ENCODE assay signal across 9 cellular contexts in genomic region chr1:43554444-43554992, GRCh38. TPM values are rescaled to one million over a fixed set of nuclear protein-coding genes. Genes with fewer than 3 reads are reported as not detected.
A peak's percentile ranks its signal among the peaks of the same experiment; 100 is the strongest.
DNase-seq lines count a peak whose midpoint lies in the region; ATAC-seq and TF ChIP-seq lines count a peak whose summit lies in the region.
"Had no signal": no experiment of that assay in that cellular context is flagged by ENCODE, and none has a peak within 500 bp of the region (broad histone marks: within the 10 kb centered on the region; RNA-seq: fewer than 3 reads in every experiment).

No MANE protein-coding gene starts in this region.

- H3K36me3 ChIP-seq in Loucy (ENCODE audit: insufficient read depth, low read length): no peaks in the 10 kb centered on the region
- peaks cover 0 to 21% of the 10 kb centered on the region in 2 donors for H3K36me3 ChIP-seq in gastroesophageal sphincter
- H3K36me3 ChIP-seq in left lung: peaks cover 0 to 8% of the 10 kb centered on the region in 2 donors
- no peaks in the 10 kb centered on the region for H3K36me3 ChIP-seq in right atrium auricular region

- DNase-seq in NCI-H1436 (lab: John Stamatoyannopoulos, UW) (peak; percentile 28), NCI-H1436 treated with DMSO at 0.1 percent for 48 hours (lab: John Stamatoyannopoulos, UW) (no peak), LoVo (ENCODE audit: low spot score) (no peak), left lung (no peak), right atrium auricular region (ENCODE audit: low spot score) (no peak)

- no peaks in the 10 kb centered on the region for H3K9me2 ChIP-seq in Loucy (replicated peaks; ENCODE audit: low read depth, low read length)

- no peak for TF ChIP-seq EP300 in gastroesophageal sphincter (IDR thresholded peaks at IDR 0.05)

- intact Hi-C loops in left lung (cut with DNase I): no loop called here

- H2AFZ ChIP-seq in Loucy (ENCODE audit: low read length): no peak overlapping the region

- WGBS in gastroesophageal sphincter (ENCODE audit: low coverage in 1 of 2), 2 donors: 50 to 54% methylated on average over 2 to 3 of the region's 6 CpGs

- no peak overlapping the region for H3K4me2 ChIP-seq in Loucy (ENCODE audit: low read depth, low read length, poor library complexity, severe bottlenecking)

- H3K27ac ChIP-seq in gastroesophageal sphincter: peak overlapping the region in 3 of 4 donors; percentile 77 to 82 (median 80)
- no peak overlapping the region for H3K27ac ChIP-seq in left lung
- H3K27ac ChIP-seq in right atrium auricular region: no peak overlapping the region

- TF ChIP-seq CTCF in Loucy (conservative IDR thresholded peaks at IDR 0.05; ENCODE audit: low read length) (peak; percentile 70), WI38 (IDR thresholded peaks at IDR 0.05; ENCODE audit: low read depth, low read length) (peak; percentile 75), gastroesophageal sphincter (IDR thresholded peaks at IDR 0.05) (peak in 3 of 4 experiments; percentile 17 to 37 (median 21)), left lung (IDR thresholded peaks at IDR 0.05) (no peak), right atrium auricular region (IDR thresholded peaks at IDR 0.05) (peak in 1 of 2 donors; percentile 43)

- ATAC-seq in gastroesophageal sphincter (no peak), left lung (no peak)

- no peaks in the 10 kb centered on the region for H4K20me1 ChIP-seq in Loucy (ENCODE audit: insufficient read depth, low read length, poor library complexity, severe bottlenecking)

- H3K27me3 ChIP-seq in Loucy (ENCODE audit: insufficient read depth, low read length, poor library complexity, severe bottlenecking) (no peaks in the 10 kb centered on the region), gastroesophageal sphincter (no peaks in the 10 kb centered on the region), left lung (no peaks in the 10 kb centered on the region), right atrium auricular region (no peaks in the 10 kb centered on the region)

- no peak overlapping the region for H3K4me3 ChIP-seq in Loucy (ENCODE audit: low read length, poor library complexity, severe bottlenecking)
- H3K4me3 ChIP-seq in WI38 (ENCODE audit: low read depth, low read length): no peak overlapping the region
- H3K4me3 ChIP-seq in gastroesophageal sphincter: no peak overlapping the region
- no peak overlapping the region for H3K4me3 ChIP-seq in left lung
- H3K4me3 ChIP-seq in right atrium auricular region: no peak overlapping the region
- H3K4me3 ChIP-seq: skin epidermis had no signal

- no peak overlapping the region for H3K9ac ChIP-seq in Loucy (ENCODE audit: low read depth, low read length, poor library complexity, severe bottlenecking)

- H3K9me3 ChIP-seq in Loucy (ENCODE audit: insufficient read depth, low read depth, low read length) (no peaks in the 10 kb centered on the region), gastroesophageal sphincter (no peaks in the 10 kb centered on the region), left lung (no peaks in the 10 kb centered on the region), right atrium auricular region (no peaks in the 10 kb centered on the region)

- H3K4me1 ChIP-seq in Loucy (ENCODE audit: insufficient read depth, low read length, poor library complexity, severe bottlenecking) (no peaks in the 10 kb centered on the region), gastroesophageal sphincter (peaks cover 3 to 90% (median 14%) of the 10 kb centered on the region in 3 donors), left lung (peaks cover 11 to 12% of the 10 kb centered on the region in 2 donors), right atrium auricular region (peaks cover 0 to 36% of the 10 kb centered on the region in 2 donors)

- H3K79me2 ChIP-seq in Loucy (ENCODE audit: insufficient read depth, low read length): no peaks in the 10 kb centered on the region

- no peaks in the 10 kb centered on the region for H3F3A ChIP-seq in Loucy (ENCODE audit: low read depth)

- no peak for TF ChIP-seq POLR2A in gastroesophageal sphincter (IDR thresholded peaks at IDR 0.05)

RNA-seq across cellular contexts. Expression of gene PTPRF, which starts 23.8 kb away (rescaled TPM):
- total RNA-seq in gastroesophageal sphincter: 10 to 100 TPM; 55.8 to 80.4 (median 60.8) TPM
- total RNA-seq in left lung: 100 to 1,000 TPM; 123 to 279 TPM
- total RNA-seq in right atrium auricular region: 10 to 100 TPM in 1 of 2 donors, 1 to 10 TPM in 1; 7.4 to 27.7 TPM

Comparison
In these comparisons a context has a peak if more than half of its experiments do, and no peak if none do; other contexts are left out.
1. CTCF ChIP-seq: peak in Loucy (single experiment), WI38 (single experiment) and gastroesophageal sphincter (3 of 4); none in left lung (0 of 2).
2. H3K27ac ChIP-seq: peak in gastroesophageal sphincter (3 of 4); none in left lung (0 of 2) and right atrium auricular region (0 of 2).